In the genomic region with DNA sequence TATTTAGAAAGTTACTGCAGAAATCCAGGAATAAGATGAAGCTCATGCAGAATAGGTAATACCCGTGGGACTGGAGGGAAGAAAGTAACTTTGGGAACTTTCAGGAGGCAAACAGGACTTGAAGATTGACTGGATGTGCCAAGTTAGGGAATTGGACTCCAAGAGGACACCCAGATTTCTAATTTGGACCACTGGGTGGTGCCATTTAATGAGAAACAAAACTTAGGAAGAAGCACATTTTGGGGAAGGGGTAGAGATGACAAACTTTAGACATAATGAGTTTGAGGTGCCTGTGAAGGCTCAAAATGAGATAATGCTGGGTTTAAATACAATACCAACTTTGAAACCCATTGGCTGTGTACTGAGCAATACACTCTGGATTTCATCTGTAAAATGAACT, we compare ENCODE assay signal across 8 cellular contexts. TPM values are rescaled to one million over a fixed set of nuclear protein-coding genes. Genes with fewer than 3 reads are reported as not detected.
DNase-seq lines count a peak whose midpoint lies in the region; ATAC-seq and TF ChIP-seq lines count a peak whose summit lies in the region.

No MANE protein-coding gene starts in this region.

- TF ChIP-seq CTCF in HFFc6 (IDR thresholded peaks at IDR 0.05) = peak; percentile 73

- H3K4me1 Mint-ChIP-seq in HFFc6 (ENCODE audit: low read depth) = peaks cover 44% of the 10 kb centered on the region
- peaks cover 70% of the 10 kb centered on the region for H3K4me1 Mint-ChIP-seq in activated CD8-positive, alpha-beta T cell treated with anti-CD3 and anti-CD28 coated beads, Interleukin-2, amount 10 ng/mL, durations not matched to agents 7 days and 5 days (ENCODE audit: low read depth)

- peaks cover under 1% of the 10 kb centered on the region; the same call in 1 of the 2 replicates for H3K36me3 Mint-ChIP-seq in HFFc6 (ENCODE audit: low read depth)
- peaks cover 15% of the 10 kb centered on the region for H3K36me3 Mint-ChIP-seq in activated CD8-positive, alpha-beta T cell treated with anti-CD3 and anti-CD28 coated beads, Interleukin-2, amount 10 ng/mL, durations not matched to agents 7 days and 5 days (ENCODE audit: low read depth)

- H3K27ac Mint-ChIP-seq in HFFc6 = peak overlapping the region; percentile 6; the same call in 1 of the 2 replicates
- peak overlapping the region; percentile 77 for H3K27ac Mint-ChIP-seq in activated CD8-positive, alpha-beta T cell treated with anti-CD3 and anti-CD28 coated beads, Interleukin-2, amount 10 ng/mL, durations not matched to agents 7 days and 5 days

- peaks cover 3% of the 10 kb centered on the region for H3K27me3 Mint-ChIP-seq in HFFc6 (ENCODE audit: insufficient read depth)
- no peaks in the 10 kb centered on the region for H3K27me3 Mint-ChIP-seq in activated CD8-positive, alpha-beta T cell treated with anti-CD3 and anti-CD28 coated beads, Interleukin-2, amount 10 ng/mL, durations not matched to agents 7 days and 5 days (ENCODE audit: low read depth)

- CTCF ChIA-PET in activated CD8-positive, alpha-beta T cell treated with anti-CD3 and anti-CD28 coated beads, Interleukin-2, amount 10 ng/mL, durations not matched to agents 7 days and 5 days (lab: Charles Lee) = interaction anchor here (1.2 to 5.5 kb wide), 11 partner anchors 10 to 201 kb away, joined by 3 to 70 read pairs (median 15); partner anchors contain the start of genes ADAMTS4, ARHGAP30, NDUFS2 and PPOX

- no peaks in the 10 kb centered on the region; the same call in 1 of the 2 replicates for H3K9me3 Mint-ChIP-seq in HFFc6
- no peaks in the 10 kb centered on the region for H3K9me3 Mint-ChIP-seq in activated CD8-positive, alpha-beta T cell treated with anti-CD3 and anti-CD28 coated beads, Interleukin-2, amount 10 ng/mL, durations not matched to agents 7 days and 5 days (ENCODE audit: insufficient read depth)

- DNase-seq in NCI-H1105 treated with DMSO at 0.1 percent for 48 hours (lab: John Stamatoyannopoulos, UW) (peak; percentile 2), NCI-H1105 (lab: John Stamatoyannopoulos, UW) (no peak), HFFc6 (no peak), medulla oblongata (ENCODE audit: extremely low spot score) (peak; percentile 60), inferior parietal cortex (ENCODE audit: extremely low spot score) (no peak)
- no peak for DNase-seq in activated CD8-positive, alpha-beta T cell treated with anti-CD3 and anti-CD28 coated beads, Interleukin-2, amount 10 ng/mL, durations not matched to agents 7 days and 5 days

- H3K4me3 Mint-ChIP-seq in HFFc6 = no peak overlapping the region
- H3K4me3 Mint-ChIP-seq in activated CD8-positive, alpha-beta T cell treated with anti-CD3 and anti-CD28 coated beads, Interleukin-2, amount 10 ng/mL, durations not matched to agents 7 days and 5 days = no peak overlapping the region

- POLR2A ChIA-PET in activated CD8-positive, alpha-beta T cell treated with anti-CD3 and anti-CD28 coated beads, Interleukin-2, amount 10 ng/mL, durations not matched to agents 7 days and 5 days (lab: Charles Lee) = interaction anchor here (0.8 to 2.7 kb wide), 6 partner anchors 10 to 62 kb away, joined by 4 to 9 read pairs (median 4); partner anchors contain the start of genes DEDD, NDUFS2, NIT1 and PFDN2

- no peak for ATAC-seq in activated CD8-positive, alpha-beta T cell treated with anti-CD3 and anti-CD28 coated beads, Interleukin-2, amount 10 ng/mL, durations not matched to agents 7 days and 5 days
- ATAC-seq in HG03280 (IDR thresholded peaks at IDR 0.05; ENCODE audit: unreplicated experiment) (no peak), GM18517 (IDR thresholded peaks at IDR 0.05; ENCODE audit: unreplicated experiment) (no peak)

RNA-seq across cellular contexts. Expression of gene B4GALT3, which starts 3.3 kb away (rescaled TPM):
- 10 to 100 TPM; 31.0 to 38.2 (median 35.4) TPM for total RNA-seq in HFFc6 (2021; fragmentation: NEBNext Ultra II Directional; extraction: Animal tissue kit (Norgen Biotek cat#: 25700))
- 10 to 100 TPM; 34.2 to 37.0 TPM for total RNA-seq in activated CD8-positive, alpha-beta T cell treated with anti-CD3 and anti-CD28 coated beads, Interleukin-2, amount 10 ng/mL, durations not matched to agents 7 days and 5 days

RNA-seq across cellular contexts. Expression of gene PPOX, which starts 14.4 kb away (rescaled TPM):
- 10 to 100 TPM; 11.8 to 15.2 (median 13.5) TPM for total RNA-seq in HFFc6 (2021; fragmentation: NEBNext Ultra II Directional; extraction: Animal tissue kit (Norgen Biotek cat#: 25700))
- total RNA-seq in activated CD8-positive, alpha-beta T cell treated with anti-CD3 and anti-CD28 coated beads, Interleukin-2, amount 10 ng/mL, durations not matched to agents 7 days and 5 days = 10 to 100 TPM; 37.7 to 38.5 TPM

RNA-seq across cellular contexts. Expression of gene ADAMTS4, which starts 18.2 kb away (rescaled TPM):
- 1 to 10 TPM; 3.4 to 8.3 (median 6.5) TPM for total RNA-seq in HFFc6 (2021; fragmentation: NEBNext Ultra II Directional; extraction: Animal tissue kit (Norgen Biotek cat#: 25700))
- 1 to 10 TPM in 1 of 2 experiments, under 1 TPM in 1; 0.82 to 2.1 TPM for total RNA-seq in activated CD8-positive, alpha-beta T cell treated with anti-CD3 and anti-CD28 coated beads, Interleukin-2, amount 10 ng/mL, durations not matched to agents 7 days and 5 days

RNA-seq across cellular contexts. Expression of gene USP21, which starts 21.3 kb away (rescaled TPM):
- 10 to 100 TPM; 16.6 to 18.9 (median 17.2) TPM for total RNA-seq in HFFc6 (2021; fragmentation: NEBNext Ultra II Directional; extraction: Animal tissue kit (Norgen Biotek cat#: 25700))
- total RNA-seq in activated CD8-positive, alpha-beta T cell treated with anti-CD3 and anti-CD28 coated beads, Interleukin-2, amount 10 ng/mL, durations not matched to agents 7 days and 5 days = 10 to 100 TPM; 29.2 to 32.0 TPM

RNA-seq across cellular contexts. Expression of gene NDUFS2, which starts 21.5 kb away (rescaled TPM):
- 10 to 100 TPM; 81.5 to 90.8 (median 85.8) TPM for total RNA-seq in HFFc6 (2021; fragmentation: NEBNext Ultra II Directional; extraction: Animal tissue kit (Norgen Biotek cat#: 25700))
- 10 to 100 TPM; 73.6 to 76.8 TPM for total RNA-seq in activated CD8-positive, alpha-beta T cell treated with anti-CD3 and anti-CD28 coated beads, Interleukin-2, amount 10 ng/mL, durations not matched to agents 7 days and 5 days

Comparison
In these comparisons a context has a peak if more than half of its experiments do, and no peak if none do; other contexts are left out.
1. DNase-seq: peak in NCI-H1105 treated with DMSO at 0.1 percent for 48 hours (single experiment) and medulla oblongata (single experiment); none in NCI-H1105 (single experiment), HFFc6 (single experiment), activated CD8-positive, alpha-beta T cell treated with anti-CD3 and anti-CD28 coated beads, Interleukin-2, amount 10 ng/mL, durations not matched to agents 7 days and 5 days (single experiment) and inferior parietal cortex (single experiment).